In the genomic region with DNA sequence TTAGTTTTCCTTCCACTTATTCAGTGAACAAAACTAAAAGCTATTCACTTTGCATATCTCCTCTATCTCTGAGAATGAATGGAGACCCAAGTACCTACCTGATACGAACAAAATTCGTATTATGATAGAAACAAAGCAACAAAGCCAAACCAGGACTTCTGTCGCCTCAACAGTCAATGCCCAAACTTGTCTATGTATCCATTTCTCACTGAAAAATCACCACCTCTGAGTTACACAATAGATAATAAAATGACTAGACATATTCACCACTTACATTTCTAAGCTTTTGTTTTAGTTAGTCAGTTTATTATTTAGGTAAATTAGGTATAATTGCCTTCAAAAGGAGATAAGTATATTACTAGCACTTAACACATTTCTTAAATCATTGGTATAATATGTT, we compare ENCODE assay signal across 25 cellular contexts.
"Had no signal": no experiment of that assay in that cellular context is flagged by ENCODE, and none has a peak within 500 bp of the region (broad histone marks: within the 10 kb centered on the region; RNA-seq: fewer than 3 reads in every experiment).

No MANE protein-coding gene starts in this region.

- H3K9me3 ChIP-seq: esophagus muscularis mucosa, gastroesophageal sphincter, left ventricle myocardium inferior, lower lobe of right lung, pancreas, prostate gland, right lobe of liver, tibial artery, upper lobe of right lung, vagina had no signal

- H3K4me1 ChIP-seq: lower lobe of right lung, right lobe of liver had no signal

- FAIRE-seq: endometrium, kidney, pancreas had no signal

- DNase-seq: effector memory CD4-positive, alpha-beta T cell; glutamatergic neuron; kidney; left cardiac atrium; left ventricle myocardium inferior; lower lobe of right lung; mesenchymal stem cell; midbrain; occipital lobe; pancreas; retina; right lobe of liver; stimulated activated CD4-positive, alpha-beta T cell treated with anti-CD3 and anti-CD28 coated beads, Interleukin-4, amount 100 ng/mL, for 1 hour; stimulated activated CD8-positive, alpha-beta memory T cell treated with anti-CD3 and anti-CD28 coated beads, Interleukin-4, amount 100 ng/mL, for 48 hours; stimulated activated naive CD8-positive, alpha-beta T cell treated with anti-CD3 and anti-CD28 coated beads, Interleukin-15, Interleukin-2, amounts not matched to agents 100 U/mL and 50 U/mL, for 24 hours; tibial artery; upper lobe of right lung had no signal

- H3K36me3 ChIP-seq: pancreas, prostate gland, right lobe of liver, upper lobe of right lung, vagina had no signal

- H3K27ac ChIP-seq: epithelial cell of prostate, esophagus muscularis mucosa, gastroesophageal sphincter, hepatocyte, left ventricle myocardium inferior, lower lobe of right lung, pancreas, prostate gland, right lobe of liver, tibial artery, upper lobe of right lung, vagina had no signal

- H3K27me3 ChIP-seq: esophagus muscularis mucosa, gastroesophageal sphincter, hepatocyte, pancreas, right lobe of liver, tibial artery, upper lobe of right lung, vagina had no signal

- ATAC-seq: gastroesophageal sphincter; left cardiac atrium; lower lobe of right lung; pancreas; right lobe of liver; stimulated activated effector memory CD8-positive, alpha-beta T cell treated with anti-CD3 and anti-CD28 coated beads, Interleukin-12 subunit alpha, Interleukin-12 subunit beta, amount 100 ng/mL, for 72 hours; stimulated activated naive CD8-positive, alpha-beta T cell treated with anti-CD3 and anti-CD28 coated beads, Interleukin-15, Interleukin-2, amounts not matched to agents 100 U/mL and 50 U/mL, for 24 hours; upper lobe of right lung had no signal

- H3K4me3 ChIP-seq: esophagus muscularis mucosa, gastroesophageal sphincter, hepatocyte, left ventricle myocardium inferior, lower lobe of right lung, pancreas, prostate gland, right lobe of liver, tibial artery, upper lobe of right lung, vagina had no signal
